ENCODE assay signal across 8 cellular contexts in genomic region chr15:38853608-38854007, GRCh38.
DNase-seq lines count a peak whose midpoint lies in the region; ATAC-seq and TF ChIP-seq lines count a peak whose summit lies in the region.

No MANE protein-coding gene starts in this region.

- H3K4me3 Mint-ChIP-seq in CD8-positive, alpha-beta T cell, result no peak overlapping the region
- no peak overlapping the region for H3K4me3 Mint-ChIP-seq in activated T-cell treated with anti-CD3 and anti-CD28 coated beads, Interleukin-2, amount 50 U/mL, for 24 hours
- no peak overlapping the region for H3K4me3 Mint-ChIP-seq in CD14-positive monocyte

- TF ChIP-seq POLR2A in GM18505 (IDR thresholded peaks at IDR 0.05; ENCODE audit: borderline replicate concordance, extremely low read depth, insufficient read depth, insufficient read length) (no peak), tibial nerve (IDR thresholded peaks at IDR 0.05) (no peak)

- 43% methylated on average over 1 of the region's 1 CpG for WGBS in liver
- WGBS in tibial nerve, 2 donors, result 39 to 48% methylated on average over 1 of the region's 1 CpG

- POLR2A ChIA-PET in CD8-positive, alpha-beta T cell (lab: Charles Lee), result no interaction called here

- in situ Hi-C loops in KBM-7 (cut with MboI; ENCODE audit: low pct_unique_long_range_greater_than_20kb, low sequenced_read_pairs), result no loop called here

- TF ChIP-seq EP300 in tibial nerve (IDR thresholded peaks at IDR 0.05), result no peak

- ATAC-seq in CD8-positive, alpha-beta T cell, result no peak
- ATAC-seq in GM18505 (IDR thresholded peaks at IDR 0.05; ENCODE audit: unreplicated experiment) (no peak), HG02973 (IDR thresholded peaks at IDR 0.05; ENCODE audit: unreplicated experiment) (no peak)

- no peak overlapping the region for H3K9ac ChIP-seq in liver (ENCODE audit: low read depth in 1 of 2, low read length in 2 of 2)

- DNase-seq in CD8-positive, alpha-beta T cell, result peak in 5 of 7 experiments; percentile 2 to 51 (median 28)
- peak; percentile 12 for DNase-seq in KBM-7
- DNase-seq in activated T-cell treated with anti-CD3 and anti-CD28 coated beads, Interleukin-2, amount 50 U/mL, for 24 hours, result peak; percentile 38
- DNase-seq in tibial nerve (ENCODE audit: low spot score in 2 of 2), result no peak
- no peak for DNase-seq in CD14-positive monocyte (ENCODE audit: low spot score)

- peak; percentile 42 to 50 for TF ChIP-seq RAD21 in liver (IDR thresholded peaks at IDR 0.05)

- H3K27me3 ChIP-seq in CD8-positive, alpha-beta T cell (ENCODE audit: insufficient read depth, low read length), result no peaks in the 10 kb centered on the region
- H3K27me3 ChIP-seq in liver (ENCODE audit: control insufficient read depth in 4 of 4, insufficient read depth in 4 of 4, low read length in 3 of 4), result peaks cover 0 to 3% (median 1%) of the 10 kb centered on the region in 4 donors
- H3K27me3 ChIP-seq in tibial nerve, result no peaks in the 10 kb centered on the region

- intact Hi-C loops in CD8-positive, alpha-beta T cell (cut with DNase I, micrococcal nuclease), result loop anchor here (1.0 to 10.0 kb wide), 3 partner anchors 379 to 413 kb away; no protein-coding TSS in a partner anchor
- intact Hi-C loops in CD14-positive monocyte (cut with micrococcal nuclease), result no loop called here

- CTCF ChIA-PET in CD8-positive, alpha-beta T cell (lab: Charles Lee), result interaction anchor here (1.1 to 2.1 kb wide), 3 partner anchors 146 to 413 kb away, joined by 3 to 10 read pairs (median 8); no protein-coding TSS in a partner anchor

- H3K4me3 ChIP-seq in CD8-positive, alpha-beta T cell (ENCODE audit: low read depth, low read length), result no peak overlapping the region
- H3K4me3 ChIP-seq in liver (ENCODE audit: low read depth in 1 of 3, low read length in 3 of 3), result no peak overlapping the region
- no peak overlapping the region for H3K4me3 ChIP-seq in tibial nerve

- H3K4me1 ChIP-seq in CD8-positive, alpha-beta T cell (ENCODE audit: insufficient read depth, low read length), result no peaks in the 10 kb centered on the region
- no peaks in the 10 kb centered on the region for H3K4me1 ChIP-seq in liver (ENCODE audit: control insufficient read depth in 4 of 4, insufficient read depth in 4 of 4, low read length in 3 of 4)
- H3K4me1 ChIP-seq in tibial nerve, result no peaks in the 10 kb centered on the region

- no peaks in the 10 kb centered on the region for H3K36me3 ChIP-seq in CD8-positive, alpha-beta T cell (ENCODE audit: insufficient read depth, low read length)
- H3K36me3 ChIP-seq in liver (ENCODE audit: control insufficient read depth in 4 of 4, insufficient read depth in 3 of 4, low read depth in 1 of 4, low read length in 3 of 4) (no peaks in the 10 kb centered on the region), tibial nerve (no peaks in the 10 kb centered on the region)

- H3K36me3 Mint-ChIP-seq in CD8-positive, alpha-beta T cell, result no peaks in the 10 kb centered on the region
- no peaks in the 10 kb centered on the region for H3K36me3 Mint-ChIP-seq in activated T-cell treated with anti-CD3 and anti-CD28 coated beads, Interleukin-2, amount 50 U/mL, for 24 hours (ENCODE audit: low read depth)
- no peaks in the 10 kb centered on the region for H3K36me3 Mint-ChIP-seq in CD14-positive monocyte

- no peak overlapping the region for H3K27ac Mint-ChIP-seq in CD8-positive, alpha-beta T cell
- H3K27ac Mint-ChIP-seq in activated T-cell treated with anti-CD3 and anti-CD28 coated beads, Interleukin-2, amount 50 U/mL, for 24 hours, result no peak overlapping the region
- H3K27ac Mint-ChIP-seq in CD14-positive monocyte, result no peak overlapping the region

- H3K9me3 Mint-ChIP-seq in CD8-positive, alpha-beta T cell, result no peaks in the 10 kb centered on the region
- H3K9me3 Mint-ChIP-seq in activated T-cell treated with anti-CD3 and anti-CD28 coated beads, Interleukin-2, amount 50 U/mL, for 24 hours, result no peaks in the 10 kb centered on the region
- peaks cover 0 to 3% (median 0%) of the 10 kb centered on the region in 7 donors for H3K9me3 Mint-ChIP-seq in CD14-positive monocyte

- TF ChIP-seq CTCF in CD8-positive, alpha-beta T cell (IDR thresholded peaks at IDR 0.05), result no peak
- TF ChIP-seq CTCF in liver (IDR thresholded peaks at IDR 0.05; ENCODE audit: low read depth, low read length, missing input control) (no peak), tibial nerve (IDR thresholded peaks at IDR 0.05) (no peak), CD14-positive monocyte (IDR thresholded peaks at IDR 0.05) (no peak)

- H3K27me3 Mint-ChIP-seq in CD8-positive, alpha-beta T cell (ENCODE audit: low read depth), result peaks cover 23% of the 10 kb centered on the region
- H3K27me3 Mint-ChIP-seq in activated T-cell treated with anti-CD3 and anti-CD28 coated beads, Interleukin-2, amount 50 U/mL, for 24 hours, result peaks cover 20% of the 10 kb centered on the region
- peaks cover 7 to 9% (median 8%) of the 10 kb centered on the region in 3 donors for H3K27me3 Mint-ChIP-seq in CD14-positive monocyte (ENCODE audit: low read depth in 3 of 3)

- no peaks in the 10 kb centered on the region for H3K9me3 ChIP-seq in CD8-positive, alpha-beta T cell (ENCODE audit: low read length)
- H3K9me3 ChIP-seq in liver (ENCODE audit: control insufficient read depth in 4 of 4, low read length in 3 of 4) (no peaks in the 10 kb centered on the region), tibial nerve (no peaks in the 10 kb centered on the region)

- H3K4me1 Mint-ChIP-seq in CD8-positive, alpha-beta T cell (ENCODE audit: low read depth), result no peaks in the 10 kb centered on the region
- no peaks in the 10 kb centered on the region for H3K4me1 Mint-ChIP-seq in activated T-cell treated with anti-CD3 and anti-CD28 coated beads, Interleukin-2, amount 50 U/mL, for 24 hours (ENCODE audit: low read depth)
- H3K4me1 Mint-ChIP-seq in CD14-positive monocyte, result no peaks in the 10 kb centered on the region

- H3K27ac ChIP-seq in CD8-positive, alpha-beta T cell (ENCODE audit: low read depth, low read length), result no peak overlapping the region
- H3K27ac ChIP-seq in liver (ENCODE audit: low read depth in 1 of 2, low read length in 2 of 2) (no peak overlapping the region), tibial nerve (no peak overlapping the region)

TF ChIP-seq in liver, 16 proteins besides CTCF, POLR2A, EP300 and RAD21:
- TF ChIP-seq NR2F2 (IDR thresholded peaks at IDR 0.05), result no peak
- no peak for TF ChIP-seq RXRA (IDR thresholded peaks at IDR 0.05)
- TF ChIP-seq MAX (IDR thresholded peaks at IDR 0.05), result no peak
- no peak for TF ChIP-seq FOXA1 (IDR thresholded peaks at IDR 0.05)
- TF ChIP-seq FOXA2 (IDR thresholded peaks at IDR 0.05), result no peak
- no peak for TF ChIP-seq HNF4G (IDR thresholded peaks at IDR 0.05)
- no peak for TF ChIP-seq JUND (IDR thresholded peaks at IDR 0.05)
- no peak for TF ChIP-seq REST (IDR thresholded peaks at IDR 0.05)
- TF ChIP-seq ATF3 (IDR thresholded peaks at IDR 0.05), result no peak
- no peak for TF ChIP-seq ZBTB33 (IDR thresholded peaks at IDR 0.05)
- TF ChIP-seq TAF1 (conservative IDR thresholded peaks at IDR 0.05), result no peak
- no peak for TF ChIP-seq HNF4A (conservative IDR thresholded peaks at IDR 0.05)
- no peak for TF ChIP-seq SP1 (IDR thresholded peaks at IDR 0.05)

Comparison
In these comparisons a context has a peak if more than half of its experiments do, and no peak if none do; other contexts are left out.
1. DNase-seq: peak in CD8-positive, alpha-beta T cell (5 of 7), KBM-7 (single experiment) and activated T-cell treated with anti-CD3 and anti-CD28 coated beads, Interleukin-2, amount 50 U/mL, for 24 hours (single experiment); none in tibial nerve (0 of 2) and CD14-positive monocyte (single experiment).
2. intact Hi-C loops: an anchor here in CD8-positive, alpha-beta T cell (1.0 to 10.0 kb wide); none called in CD14-positive monocyte.